In genomic region chr7:25171516-25171915, GRCh38 we compare ENCODE assay signal across 1 cellular context.
TF ChIP-seq lines count a peak whose summit lies in the region.

No MANE protein-coding gene starts in this region.

TF ChIP-seq in WTC11, 78 proteins besides CTCF, POLR2A, EP300 and RAD21 (continued from another document):
- TF ChIP-seq PREB (CRISPR knock-in tag; IDR thresholded peaks at IDR 0.05; ENCODE audit: borderline replicate concordance): no peak
- TF ChIP-seq GABPB1 (CRISPR knock-in tag; IDR thresholded peaks at IDR 0.05): no peak
- TF ChIP-seq SMAD4 (CRISPR knock-in tag; IDR thresholded peaks at IDR 0.05): no peak
- no peak for TF ChIP-seq ARID4B (CRISPR knock-in tag; IDR thresholded peaks at IDR 0.05; ENCODE audit: borderline replicate concordance)
- TF ChIP-seq E2F4 (CRISPR knock-in tag; IDR thresholded peaks at IDR 0.05; ENCODE audit: borderline replicate concordance, low read depth): no peak
- TF ChIP-seq MAX (CRISPR knock-in tag; IDR thresholded peaks at IDR 0.05): no peak
- no peak for TF ChIP-seq OVOL2 (CRISPR knock-in tag; IDR thresholded peaks at IDR 0.05; ENCODE audit: borderline replicate concordance)
